9 cellular contexts compared by ENCODE assay signal in genomic region chr12:3491938-3492867, GRCh38. TPM values are rescaled to one million over a fixed set of nuclear protein-coding genes. Genes with fewer than 3 reads are reported as not detected.
A peak's percentile ranks its signal among the peaks of the same experiment; 100 is the strongest.
DNase-seq lines count a peak whose midpoint lies in the region; ATAC-seq, FAIRE-seq and TF ChIP-seq lines count a peak whose summit lies in the region.
"Had no signal": no experiment of that assay in that cellular context is flagged by ENCODE, and none has a peak within 500 bp of the region (broad histone marks: within the 10 kb centered on the region; RNA-seq: fewer than 3 reads in every experiment).

No MANE protein-coding gene starts in this region.

- POLR2A ChIA-PET in HEK293T (lab: Yijun Ruan, JAX) = interaction anchor here (1.1 kb wide), 1 partner anchor 41 kb away, joined by 3 read pairs; no protein-coding TSS in a partner anchor

- no peaks in the 10 kb centered on the region for H3K36me3 ChIP-seq in kidney epithelial cell (ENCODE audit: control insufficient read depth, insufficient read depth, low read length)
- no peaks in the 10 kb centered on the region for H3K36me3 ChIP-seq in small intestine (ENCODE audit: control insufficient read depth in 2 of 2, insufficient read depth in 2 of 2, low read length in 2 of 2)

- H3K9me3 Mint-ChIP-seq in T-helper 2 cell treated with Interferon-gamma antibody and Interleukin-4, amounts not matched to agents 5 μg/mL and 100 μg/mL, for 36 hours = no peaks in the 10 kb centered on the region
- H3K9me3 Mint-ChIP-seq: central memory CD8-positive, alpha-beta T cell had no signal

- no peak for ATAC-seq in GM21619 (IDR thresholded peaks at IDR 0.05; ENCODE audit: unreplicated experiment)

- peak; percentile 91 for DNase-seq in AG08396 (ENCODE audit: low spot score)
- peak; percentile 83 for DNase-seq in HEK293T (ENCODE audit: extremely low spot score)
- peak; percentile 30 for DNase-seq in T-helper 2 cell treated with Interferon-gamma antibody and Interleukin-4, amounts not matched to agents 5 μg/mL and 100 μg/mL, for 36 hours (ENCODE audit: low spot score)
- DNase-seq in T47D (ENCODE audit: low read depth in 1 of 2, low spot score in 1 of 2) = peak; percentile 65 to 86
- DNase-seq in kidney epithelial cell (ENCODE audit: low read depth) = peak; percentile 10
- peak; percentile 36 for DNase-seq in stimulated activated CD4-positive, alpha-beta T cell treated with anti-CD3 and anti-CD28 coated beads, Interleukin-1b, Interleukin-23, amount 100 ng/mL, for 48 hours
- no peak for DNase-seq in small intestine

- no peaks in the 10 kb centered on the region for H3K4me1 ChIP-seq in small intestine (ENCODE audit: control insufficient read depth in 2 of 2, insufficient read depth in 1 of 2, low read depth in 1 of 2, low read length in 1 of 2)

- CTCF ChIA-PET in HEK293T (lab: Yijun Ruan, JAX) = interaction anchor here (0.5 to 1.4 kb wide), 4 partner anchors 13 to 217 kb away, joined by 3 to 4 read pairs (median 4); no protein-coding TSS in a partner anchor

- peaks cover 64% of the 10 kb centered on the region for H3K27me3 Mint-ChIP-seq in T-helper 2 cell treated with Interferon-gamma antibody and Interleukin-4, amounts not matched to agents 5 μg/mL and 100 μg/mL, for 36 hours (ENCODE audit: low read depth)

- in situ Hi-C loops in T47D (cut with HindIII; ENCODE audit: low pct_unique_long_range_greater_than_20kb, low sequenced_read_pairs) = no loop called here

- H3K27me3 ChIP-seq in kidney epithelial cell (ENCODE audit: control insufficient read depth, insufficient read depth, low read length) (peaks cover 65% of the 10 kb centered on the region), small intestine (ENCODE audit: control insufficient read depth in 2 of 2, insufficient read depth in 2 of 2, low read length in 2 of 2) (peaks cover 11 to 32% of the 10 kb centered on the region in 2 donors)

- H3K4me3 ChIP-seq in kidney epithelial cell (ENCODE audit: low read depth, low read length) (no peak overlapping the region), small intestine (ENCODE audit: low read depth in 1 of 2, low read length in 2 of 2) (no peak overlapping the region)

- no peak for TF ChIP-seq CTCF in kidney epithelial cell (IDR thresholded peaks at IDR 0.05; ENCODE audit: insufficient read depth, low read length, poor library complexity, severe bottlenecking)

- FAIRE-seq in small intestine (lab: Jason Lieb, UNC) = no peak

- H3K9me3 ChIP-seq in small intestine (ENCODE audit: control insufficient read depth, low read depth) = no peaks in the 10 kb centered on the region

- H3K27ac ChIP-seq in small intestine (ENCODE audit: low read depth in 1 of 2, low read length in 1 of 2) = no peak overlapping the region

- no peaks in the 10 kb centered on the region for H3K36me3 Mint-ChIP-seq in T-helper 2 cell treated with Interferon-gamma antibody and Interleukin-4, amounts not matched to agents 5 μg/mL and 100 μg/mL, for 36 hours (ENCODE audit: low read depth)

- no peaks in the 10 kb centered on the region for H3K4me1 Mint-ChIP-seq in T-helper 2 cell treated with Interferon-gamma antibody and Interleukin-4, amounts not matched to agents 5 μg/mL and 100 μg/mL, for 36 hours (ENCODE audit: low read depth)
- H3K4me1 Mint-ChIP-seq: central memory CD8-positive, alpha-beta T cell had no signal

- no peak overlapping the region for H3K27ac Mint-ChIP-seq in T-helper 2 cell treated with Interferon-gamma antibody and Interleukin-4, amounts not matched to agents 5 μg/mL and 100 μg/mL, for 36 hours

- H3K4me3 Mint-ChIP-seq in T-helper 2 cell treated with Interferon-gamma antibody and Interleukin-4, amounts not matched to agents 5 μg/mL and 100 μg/mL, for 36 hours = no peak overlapping the region
- H3K4me3 Mint-ChIP-seq: central memory CD8-positive, alpha-beta T cell had no signal

- WGBS in small intestine, 3 donors = 3 to 6% (median 4%) methylated on average over 51 to 60 of the region's 60 CpGs

TF ChIP-seq in HEK293T, 16 proteins besides CTCF, POLR2A, EP300 and RAD21:
- TF ChIP-seq SUZ12 (IDR thresholded peaks at IDR 0.05) = 0 out of 2 replicates have a peak, but pooled peaks have one; percentile 9
- no peak for TF ChIP-seq L3MBTL2 (conservative IDR thresholded peaks at IDR 0.05)
- no peak for TF ChIP-seq LEF1 (IDR thresholded peaks at IDR 0.05; ENCODE audit: borderline replicate concordance)

RNA-seq across cellular contexts. Expression of gene PRMT8, which starts 1.2 kb away (rescaled TPM):
- not detected in 2 replicates for total RNA-seq in kidney epithelial cell
- polyA plus RNA-seq in small intestine = under 1 TPM in 1 of 3 donors, not detected in 2; 0.01 TPM
